27 cellular contexts compared by ENCODE assay signal in the genomic region with DNA sequence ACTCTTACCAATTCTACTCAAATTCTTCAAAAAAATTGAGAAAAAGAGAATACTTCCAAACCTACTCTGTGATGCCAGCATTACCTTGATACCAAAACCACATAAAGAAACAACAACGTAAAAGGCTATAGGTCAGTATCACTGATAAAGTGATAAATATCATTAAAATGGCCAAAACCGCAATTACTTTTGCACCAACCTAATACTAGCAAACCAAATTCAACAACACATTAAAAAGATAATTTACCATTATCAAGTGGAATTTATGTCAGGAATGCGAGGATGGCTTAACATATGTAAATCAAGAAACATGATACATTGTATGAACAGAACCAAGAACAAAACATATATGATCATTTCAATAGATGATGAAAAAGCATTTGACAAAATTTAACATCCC. TPM values are rescaled to one million over a fixed set of nuclear protein-coding genes. Genes with fewer than 3 reads are reported as not detected.
"Had no signal": no experiment of that assay in that cellular context is flagged by ENCODE, and none has a peak within 500 bp of the region (broad histone marks: within the 10 kb centered on the region; RNA-seq: fewer than 3 reads in every experiment).

No MANE protein-coding gene starts in this region.

- H3K4me1 ChIP-seq: stomach, suprapubic skin, testis, thyroid gland, tibial artery, tibial nerve, transverse colon, upper lobe of left lung, upper lobe of right lung, uterus, vagina had no signal

- H3K4me3 ChIP-seq: stomach, suprapubic skin, testis, thoracic aorta, thyroid gland, tibial artery, tibial nerve, transverse colon, upper lobe of left lung, upper lobe of right lung, uterus, vagina had no signal

- H3K27me3 ChIP-seq: stomach, suprapubic skin, testis, thyroid gland, tibial artery, tibial nerve, transverse colon, upper lobe of left lung, upper lobe of right lung, uterus, vagina had no signal

- FAIRE-seq: urothelium cell line had no signal

- H3K9me3 ChIP-seq: suprapubic skin, testis, thyroid gland, upper lobe of right lung, uterus, vagina had no signal

- H3K27ac ChIP-seq: stomach, suprapubic skin, testis, thoracic aorta, thyroid gland, tibial artery, tibial nerve, transverse colon, upper lobe of left lung, upper lobe of right lung, uterus, vagina had no signal

- H3K36me3 ChIP-seq: stomach, suprapubic skin, thoracic aorta, thyroid gland, tibial artery, tibial nerve, transverse colon, upper lobe of left lung, upper lobe of right lung, uterus, vagina had no signal

- DNase-seq: stimulated activated CD4-positive, alpha-beta T cell treated with anti-CD3 and anti-CD28 coated beads, Interleukin-2, amount 100 ng/mL, for 48 hours; stimulated activated CD4-positive, alpha-beta T cell treated with anti-CD3 and anti-CD28 coated beads, Interleukin-4, amount 100 ng/mL, for 1 hour; stimulated activated CD4-positive, alpha-beta T cell treated with anti-CD3 and anti-CD28 coated beads, Interleukin-4, amount 100 ng/mL, for 24 hours; stimulated activated CD4-positive, alpha-beta T cell treated with anti-CD3 and anti-CD28 coated beads, Interleukin-4, amount 100 ng/mL, for 4 hours; stimulated activated CD8-positive, alpha-beta memory T cell treated with anti-CD3 and anti-CD28 coated beads, Interleukin-4, amount 100 ng/mL, for 48 hours; stimulated activated naive B cell treated with anti-CD40 and anti-IgM and Interleukin-4, amounts not matched to agents 10 μg/mL and 1 μg/mL and 100 μg/mL, for 72 hours; stimulated activated naive CD4-positive, alpha-beta T cell; stimulated activated naive CD4-positive, alpha-beta T cell treated with Interleukin-2 at 50 U/mL for 16 hours; stimulated activated naive CD8-positive, alpha-beta T cell treated with anti-CD3 and anti-CD28 coated beads, Interleukin-15, amount 100 ng/mL, for 72 hours; stimulated activated naive CD8-positive, alpha-beta T cell treated with anti-CD3 and anti-CD28 coated beads, Interleukin-15, Interleukin-2, amounts not matched to agents 100 U/mL and 50 U/mL, for 24 hours; stomach; substantia nigra; testis; thyroid gland; tibial artery; transverse colon; trophoblast cell; upper lobe of left lung; upper lobe of right lung; uterus had no signal

- ATAC-seq: stimulated activated effector memory CD8-positive, alpha-beta T cell treated with anti-CD3 and anti-CD28 coated beads, Interleukin-12 subunit alpha, Interleukin-12 subunit beta, amount 100 ng/mL, for 72 hours; stimulated activated memory B cell treated with anti-CD40 and anti-IgM and Interleukin-4, amounts not matched to agents 10 μg/mL and 1 μg/mL and 100 μg/mL, for 72 hours; stimulated activated naive B cell treated with anti-CD40 and anti-IgM and Interleukin-4, amounts not matched to agents 10 μg/mL and 1 μg/mL and 100 μg/mL, for 72 hours; stimulated activated naive CD8-positive, alpha-beta T cell treated with anti-CD3 and anti-CD28 coated beads, Interleukin-15, amount 100 ng/mL, for 72 hours; stimulated activated naive CD8-positive, alpha-beta T cell treated with anti-CD3 and anti-CD28 coated beads, Interleukin-15, Interleukin-2, amounts not matched to agents 100 U/mL and 50 U/mL, for 24 hours; upper lobe of right lung had no signal

RNA-seq across cellular contexts. Expression of a gene that starts 7.0 kb away (rescaled TPM):
- total RNA-seq: thoracic aorta, transverse colon had no signal
